8 cellular contexts compared by ENCODE assay signal in genomic region chr11:34438529-34439507, GRCh38. TPM values are rescaled to one million over a fixed set of nuclear protein-coding genes. Genes with fewer than 3 reads are reported as not detected.
DNase-seq lines count a peak whose midpoint lies in the region; ATAC-seq and TF ChIP-seq lines count a peak whose summit lies in the region.

TSS of gene CAT (plus strand) at chr11:34438934. CDS start at chr11:34439014, 80 bp downstream.

- no peaks in the 10 kb centered on the region for H3K27me3 Mint-ChIP-seq in naive B cell

- H3K27ac Mint-ChIP-seq in naive B cell: peak within 1 kb of the TSS; percentile 90 to 99 (median 96)

- H3K36me3 Mint-ChIP-seq in naive B cell: no peaks in the 10 kb centered on the region

- peak; percentile 94 for DNase-seq in DMS153 (lab: John Stamatoyannopoulos, UW)
- DNase-seq in Jurkat, Clone E6-1 (ENCODE audit: low read depth, low spot score): peak; percentile 96
- DNase-seq in activated T-cell treated with anti-CD3 and anti-CD28 coated beads, Interleukin-2, amount 50 U/mL, for 1 hour: peak; percentile 97
- peak; percentile 99 to 100 for DNase-seq in erythroblast (lab: John Stamatoyannopoulos, UW)
- peak; percentile 98 for DNase-seq in naive B cell
- DNase-seq in stimulated activated naive CD4-positive, alpha-beta T cell (lab: John Stamatoyannopoulos, UW): peak; percentile 93 to 96 (median 94)

- H3K4me3 Mint-ChIP-seq in naive B cell: peak within 1 kb of the TSS; percentile 88 to 100 (median 98)

- peaks cover 33 to 44% (median 41%) of the 10 kb centered on the region in 3 donors for H3K4me1 Mint-ChIP-seq in naive B cell

- TF ChIP-seq POLR2A in erythroblast (IDR thresholded peaks at IDR 0.05; ENCODE audit: low read length): peak; percentile 99

- no peaks in the 10 kb centered on the region for H3K9me3 Mint-ChIP-seq in naive B cell

- peak within 1 kb of the TSS; percentile 81 for H3K4me3 ChIP-seq in Jurkat, Clone E6-1 (ENCODE audit: low read length)

- peak; percentile 97 for ATAC-seq in GM21619 (IDR thresholded peaks at IDR 0.05; ENCODE audit: unreplicated experiment)
- ATAC-seq in naive B cell (ENCODE audit: low read depth in 2 of 2): peak; percentile 92

TF ChIP-seq in PFSK-1, 5 proteins besides CTCF, POLR2A, EP300 and RAD21:
- peak; percentile 88 for TF ChIP-seq POLR2AphosphoS5 (IDR thresholded peaks at IDR 0.05; ENCODE audit: low read depth, low read length)
- TF ChIP-seq REST (IDR thresholded peaks at IDR 0.05; ENCODE audit: insufficient read depth in 1 of 2, low read depth in 2 of 2, low read length in 2 of 2): no peak
- peak; percentile 69 for TF ChIP-seq FOXP2 (optimal IDR thresholded peaks at IDR 0.05; ENCODE audit: borderline replicate concordance, extremely low read depth, extremely low read length, insufficient read depth)

RNA-seq across cellular contexts. Expression of gene CAT, which starts in this region (rescaled TPM):
- 64.0 TPM for polyA plus RNA-seq in Jurkat, Clone E6-1 (2012; ENCODE audit: insufficient read depth, insufficient read length)
- polyA plus RNA-seq in PFSK-1 (2012; ENCODE audit: insufficient read length, low read depth): 66.9 TPM
- 100 to 1,000 TPM; 207 to 347 (median 234) TPM for polyA plus RNA-seq in naive B cell (ENCODE audit: low read depth in 6 of 6)

Comparison
In these comparisons a context has a peak if more than half of its experiments do, and no peak if none do; other contexts are left out.
1. Peak in every context shown above with its lines: DNase-seq, ATAC-seq and H3K4me3 ChIP-seq.